Comparison of ENCODE assay signal across 7 cellular contexts in the genomic region with DNA sequence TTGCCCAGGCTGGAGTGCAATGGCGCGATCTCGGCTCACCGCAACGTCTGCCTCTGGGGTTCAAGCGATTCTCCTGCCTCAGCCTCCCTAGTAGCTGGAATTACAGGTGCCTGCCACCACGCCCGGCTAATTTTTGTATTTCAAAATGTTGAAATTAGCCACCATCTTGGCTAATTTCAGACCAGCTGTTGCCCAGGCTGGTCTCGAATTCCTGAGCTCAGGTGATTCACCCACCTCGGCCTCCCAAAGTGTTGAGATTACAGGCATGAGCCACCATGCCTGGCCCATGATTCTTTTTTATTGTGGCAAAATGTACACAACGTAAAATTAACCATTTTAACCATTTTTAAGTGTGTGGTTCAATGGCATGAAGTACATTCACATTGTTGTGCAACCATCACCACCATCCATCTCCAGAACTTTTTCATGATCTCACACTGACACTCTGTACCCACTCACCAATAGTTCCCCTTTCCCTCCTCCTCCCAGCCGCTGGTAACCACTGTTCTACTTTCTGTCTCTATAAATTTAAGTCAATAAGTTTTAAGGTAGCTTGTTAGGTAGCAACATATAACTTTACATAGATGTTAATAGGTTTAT. TPM values are rescaled to one million over a fixed set of nuclear protein-coding genes. Genes with fewer than 3 reads are reported as not detected.
DNase-seq lines count a peak whose midpoint lies in the region; ATAC-seq and TF ChIP-seq lines count a peak whose summit lies in the region.
"Not testable (repeated sequence)": the region's sequence is repeated elsewhere in the genome, so short reads cannot be mapped to it uniquely, and the experiment has no call there.

No MANE protein-coding gene starts in this region.

- not testable (repeated sequence) for H3K9me3 ChIP-seq in BLaER1 treated with 17β-estradiol and CSF1 and Interleukin-3, amounts not matched to agents 10 nM and 100 nM (replicated peaks in 1 of 11)

- not testable (repeated sequence) for H3K4me3 ChIP-seq in BLaER1 treated with 17β-estradiol and CSF1 and Interleukin-3, amounts not matched to agents 10 nM and 100 nM; NB4 (ENCODE audit: low read depth, low read length); fibroblast of villous mesenchyme (ENCODE audit: low read depth, low read length)

- DNase-seq in KBM-7, result peak; percentile 51
- peak; percentile 81 for DNase-seq in NB4 (ENCODE audit: low read depth)
- peak; percentile 85 for DNase-seq in SIG-M5 treated with dmso at 0.1 percent for 504 hours (lab: John Stamatoyannopoulos, UW; ENCODE audit: unreplicated experiment)
- peak; percentile 62 for DNase-seq in amniotic epithelial cell (ENCODE audit: low read depth)
- peak; percentile 11 for DNase-seq in fibroblast of villous mesenchyme (ENCODE audit: low read depth)
- not testable (repeated sequence) for DNase-seq in natural killer cell treated with Interleukin-12 subunit alpha and Interleukin-12 subunit beta and Interleukin-15 and Interleukin-18, amount 100 ng/mL, for 72 hours (ENCODE audit: low spot score)

- H3K36me3 ChIP-seq in BLaER1 treated with 17β-estradiol and CSF1 and Interleukin-3, amounts not matched to agents 10 nM and 100 nM, result not testable (repeated sequence)

- not testable (repeated sequence) for TF ChIP-seq CTCF in NB4 (IDR thresholded peaks at IDR 0.05; ENCODE audit: low read depth, low read length); fibroblast of villous mesenchyme (IDR thresholded peaks at IDR 0.05; ENCODE audit: insufficient read depth, low read depth, low read length)

- H3K4me1 ChIP-seq in BLaER1 treated with 17β-estradiol and CSF1 and Interleukin-3, amounts not matched to agents 10 nM and 100 nM, result peaks cover 0 to 74% (median 23%) of the 10 kb centered on the region in 10 experiments; a peak in 12 of 20 replicates

- ATAC-seq in natural killer cell treated with Interleukin-12 subunit alpha and Interleukin-12 subunit beta and Interleukin-15 and Interleukin-18, amount 100 ng/mL, for 72 hours, result peak in 1 of 2 donors; percentile 36

- H3K9me3 Mint-ChIP-seq in natural killer cell treated with Interleukin-12 subunit alpha and Interleukin-12 subunit beta and Interleukin-15 and Interleukin-18, amount 100 ng/mL, for 72 hours, result not testable (repeated sequence)

- H4K20me1 ChIP-seq in BLaER1 treated with 17β-estradiol and CSF1 and Interleukin-3, amounts not matched to agents 10 nM and 100 nM, result not testable (repeated sequence)

- H3K9ac ChIP-seq in BLaER1 treated with 17β-estradiol and CSF1 and Interleukin-3, amounts not matched to agents 10 nM and 100 nM, result not testable (repeated sequence)

- in situ Hi-C loops in KBM-7 (cut with MboI; ENCODE audit: low pct_unique_long_range_greater_than_20kb, low sequenced_read_pairs), result not testable (repeated sequence)

- H3K4me2 ChIP-seq in BLaER1 treated with 17β-estradiol and CSF1 and Interleukin-3, amounts not matched to agents 10 nM and 100 nM, result peak overlapping the region in 6 of 11 experiments; percentile 7 to 83 (median 50); a peak in 11 of 22 replicates

- H3K36me3 Mint-ChIP-seq in natural killer cell treated with Interleukin-12 subunit alpha and Interleukin-12 subunit beta and Interleukin-15 and Interleukin-18, amount 100 ng/mL, for 72 hours, result not testable (repeated sequence)

- not testable (repeated sequence) for H3K27me3 Mint-ChIP-seq in natural killer cell treated with Interleukin-12 subunit alpha and Interleukin-12 subunit beta and Interleukin-15 and Interleukin-18, amount 100 ng/mL, for 72 hours

- peak overlapping the region in 5 of 11 experiments; percentile 23 to 61 (median 59); a peak in 8 of 22 replicates for H3K27ac ChIP-seq in BLaER1 treated with 17β-estradiol and CSF1 and Interleukin-3, amounts not matched to agents 10 nM and 100 nM

- peaks cover 0 to 11% of the 10 kb centered on the region in 2 donors for H3K4me1 Mint-ChIP-seq in natural killer cell treated with Interleukin-12 subunit alpha and Interleukin-12 subunit beta and Interleukin-15 and Interleukin-18, amount 100 ng/mL, for 72 hours (ENCODE audit: low read depth in 2 of 2)

- H3K27ac Mint-ChIP-seq in natural killer cell treated with Interleukin-12 subunit alpha and Interleukin-12 subunit beta and Interleukin-15 and Interleukin-18, amount 100 ng/mL, for 72 hours, result peak overlapping the region; percentile 49 to 79

- not testable (repeated sequence) for H3K4me3 Mint-ChIP-seq in natural killer cell treated with Interleukin-12 subunit alpha and Interleukin-12 subunit beta and Interleukin-15 and Interleukin-18, amount 100 ng/mL, for 72 hours

- not testable (repeated sequence) for H3K27me3 ChIP-seq in BLaER1 treated with 17β-estradiol and CSF1 and Interleukin-3, amounts not matched to agents 10 nM and 100 nM

- not testable (repeated sequence) for TF ChIP-seq POLR2A in NB4 (IDR thresholded peaks at IDR 0.05; ENCODE audit: extremely low read depth, insufficient read length)

RNA-seq across cellular contexts. Expression of a gene that starts 54.0 kb away (rescaled TPM):
- total RNA-seq in fibroblast of villous mesenchyme, result 0.64 and 0.86 TPM in 2 replicates
- 10 to 100 TPM in 1 of 2 donors, 1 to 10 TPM in 1; 8.5 to 15.4 TPM for total RNA-seq in natural killer cell treated with Interleukin-12 subunit alpha and Interleukin-12 subunit beta and Interleukin-15 and Interleukin-18, amount 100 ng/mL, for 72 hours
